Comparison of ENCODE assay signal across 15 cellular contexts in genomic region chr1:184532199-184532598, GRCh38.
DNase-seq lines count a peak whose midpoint lies in the region; ATAC-seq, FAIRE-seq and TF ChIP-seq lines count a peak whose summit lies in the region.
"Had no signal": no experiment of that assay in that cellular context is flagged by ENCODE, and none has a peak within 500 bp of the region (broad histone marks: within the 10 kb centered on the region; RNA-seq: fewer than 3 reads in every experiment).

No MANE protein-coding gene starts in this region.

- no peak for TF ChIP-seq POLR2A in GM12878 (IDR thresholded peaks at IDR 0.05; ENCODE audit: low read depth, low read length)
- TF ChIP-seq POLR2A in vagina (IDR thresholded peaks at IDR 0.05), result no peak

- RAD21 ChIA-PET in GM12878 (lab: Charles Lee; ENCODE audit: unreplicated experiment), result no interaction called here

- no peak overlapping the region for H3K4me3 ChIP-seq in heart right ventricle
- no peak overlapping the region for H3K4me3 ChIP-seq in right cardiac atrium (ENCODE audit: low read length)
- no peak overlapping the region for H3K4me3 ChIP-seq in GM12878
- no peak overlapping the region for H3K4me3 ChIP-seq in vagina
- H3K4me3 ChIP-seq in left lung, result no peak overlapping the region
- H3K4me3 ChIP-seq: K562 had no signal

- H3K36me3 ChIP-seq in heart right ventricle, result no peaks in the 10 kb centered on the region
- H3K36me3 ChIP-seq in GM12878 (ENCODE audit: control insufficient read depth in 2 of 2, insufficient read depth in 2 of 2, low read length in 1 of 2), result no peaks in the 10 kb centered on the region
- no peaks in the 10 kb centered on the region for H3K36me3 ChIP-seq in vagina
- H3K36me3 ChIP-seq in left lung, result no peaks in the 10 kb centered on the region

- H3K36me3 Mint-ChIP-seq in natural killer cell, result no peaks in the 10 kb centered on the region

- no peaks in the 10 kb centered on the region for H3K79me2 ChIP-seq in GM12878 (ENCODE audit: control insufficient read depth, insufficient read depth, low read length)

- intact Hi-C loops in heart right ventricle (cut with DNase I), result no loop called here
- intact Hi-C loops in right cardiac atrium (cut with DNase I), result no loop called here
- intact Hi-C loops in GM12878 (cut with micrococcal nuclease; ENCODE audit: unreplicated experiment), result no loop called here
- intact Hi-C loops in natural killer cell (cut with micrococcal nuclease), result no loop called here
- intact Hi-C loops in vagina (cut with DNase I), result no loop called here
- intact Hi-C loops in left lung (cut with DNase I), result no loop called here

- peak in 2 of 8 donors; percentile 53 to 54 for ATAC-seq in heart right ventricle
- ATAC-seq in right cardiac atrium, result no peak
- peak; percentile 41 for ATAC-seq in GM12878
- ATAC-seq in natural killer cell, result no peak
- no peak for ATAC-seq in left lung
- ATAC-seq: K562 had no signal

- H3K4me1 ChIP-seq in heart right ventricle (peaks cover 0 to 67% (median 48%) of the 10 kb centered on the region in 9 donors), right cardiac atrium (ENCODE audit: control insufficient read depth, insufficient read depth, low read length) (peaks cover 13% of the 10 kb centered on the region), GM12878 (ENCODE audit: control insufficient read depth, insufficient read depth, low read length) (no peaks in the 10 kb centered on the region), vagina (peaks cover 64% of the 10 kb centered on the region), left lung (peaks cover 0 to 4% of the 10 kb centered on the region in 2 donors)

- SMC1A ChIA-PET in GM12878 (lab: Charles Lee; ENCODE audit: uncharacterized antibody, unreplicated experiment), result interaction anchor here (0.6 to 1.0 kb wide), 2 partner anchors 9 to 55 kb away, joined by 3 read pairs; no protein-coding TSS in a partner anchor

- no peak for TF ChIP-seq EP300 in GM12878 (IDR thresholded peaks at IDR 0.05; ENCODE audit: borderline replicate concordance in 1 of 2, control insufficient read depth in 1 of 2, low read depth in 2 of 2, low read length in 2 of 2)

- H3K4me2 ChIP-seq in GM12878 (ENCODE audit: control insufficient read depth, insufficient read depth), result no peak overlapping the region

- no peaks in the 10 kb centered on the region for H3K9me3 Mint-ChIP-seq in natural killer cell

- no peak overlapping the region for H2AFZ ChIP-seq in GM12878 (ENCODE audit: control insufficient read depth, low read depth, low read length)

- peak overlapping the region in 9 of 10 donors; percentile 5 to 80 (median 40) for H3K27ac ChIP-seq in heart right ventricle
- H3K27ac ChIP-seq in right cardiac atrium (ENCODE audit: low read length), result no peak overlapping the region
- no peak overlapping the region for H3K27ac ChIP-seq in GM12878 (ENCODE audit: control insufficient read depth, insufficient read depth)
- peak overlapping the region; percentile 87 for H3K27ac ChIP-seq in vagina
- H3K27ac ChIP-seq in left lung, result no peak overlapping the region

- peaks cover 61 to 64% of the 10 kb centered on the region in 2 donors for H3K4me1 Mint-ChIP-seq in natural killer cell

- no peak for FAIRE-seq in GM12878 (lab: Jason Lieb, UNC)
- FAIRE-seq: GM12892, K562 had no signal

- no peaks in the 10 kb centered on the region for H3K27me3 Mint-ChIP-seq in natural killer cell (ENCODE audit: low read depth in 2 of 2)

- CTCF ChIA-PET in GM12878 (lab: Yijun Ruan, JAX), result no interaction called here

- in situ Hi-C loops in GM12878 (cut with MboI), result no loop called here

- peak overlapping the region; percentile 44 to 58 for H3K27ac Mint-ChIP-seq in natural killer cell

- POLR2A ChIA-PET in GM12878 (lab: Charles Lee), result no interaction called here

- BruUV-seq in GM12878 (replicated peaks; lab: Mats Ljungman, UMichigan), result no TSS peak

- no peak overlapping the region for H3K9ac ChIP-seq in GM12878 (ENCODE audit: control insufficient read depth, insufficient read depth, low read length)

- no peaks in the 10 kb centered on the region for H4K20me1 ChIP-seq in GM12878 (ENCODE audit: control insufficient read depth, insufficient read depth)

- TF ChIP-seq CTCF in heart right ventricle (IDR thresholded peaks at IDR 0.05) (no peak), GM12878 (IDR thresholded peaks at IDR 0.05 in 2 of 3, conservative IDR thresholded peaks at IDR 0.05 in 1 of 3; ENCODE audit: control insufficient read depth in 2 of 3, extremely low read depth in 1 of 3, insufficient read depth in 1 of 3, low read depth in 3 of 3, low read length in 3 of 3) (no peak), natural killer cell (IDR thresholded peaks at IDR 0.05) (no peak), vagina (IDR thresholded peaks at IDR 0.05) (no peak), left lung (IDR thresholded peaks at IDR 0.05) (no peak)

- TF ChIP-seq RAD21 in GM12878 (IDR thresholded peaks at IDR 0.05; ENCODE audit: insufficient read depth, low read depth, low read length), result no peak

- H3K4me3 Mint-ChIP-seq in natural killer cell, result no peak overlapping the region

- DNase-seq in heart right ventricle (no peak), right cardiac atrium (no peak), GM12878 (ENCODE audit: low read depth, low spot score) (peak; percentile 8), natural killer cell (no peak), vagina (ENCODE audit: extremely low spot score in 2 of 2) (no peak), SW 1271 (lab: John Stamatoyannopoulos, UW) (no peak), left lung (no peak)
- DNase-seq in activated effector memory CD4-positive, alpha-beta T cell treated with Interleukin-2 at 50 U/mL for 16 hours, result no peak
- DNase-seq: DMS53, GOT3, NCI-H1105, NCI-H187 treated with DMSO at 0.1 percent for 48 hours, NCI-H2171 had no signal

- H3K27me3 ChIP-seq in heart right ventricle (no peaks in the 10 kb centered on the region), right cardiac atrium (ENCODE audit: control insufficient read depth, insufficient read depth) (no peaks in the 10 kb centered on the region), GM12878 (replicated peaks in 1 of 2; ENCODE audit: control insufficient read depth in 2 of 2, insufficient read depth in 2 of 2, low read length in 1 of 2) (peaks cover 0 to 2% of the 10 kb centered on the region in 2 experiments; a peak in 1 of 4 replicates), vagina (no peaks in the 10 kb centered on the region), left lung (no peaks in the 10 kb centered on the region)

- H3K9me3 ChIP-seq in heart right ventricle (peaks cover 0 to 13% (median 0%) of the 10 kb centered on the region in 11 donors), right cardiac atrium (ENCODE audit: control insufficient read depth, low read length) (no peaks in the 10 kb centered on the region), GM12878 (replicated peaks; ENCODE audit: control insufficient read depth, insufficient read depth, low read length) (no peaks in the 10 kb centered on the region; the same call in 2 of the 3 replicates), vagina (no peaks in the 10 kb centered on the region), left lung (peaks cover 0 to 4% of the 10 kb centered on the region in 2 donors)

- 62 to 73% methylated on average over 2 of the region's 2 CpGs for WGBS in heart right ventricle, 2 donors
- WGBS in right cardiac atrium, result 71% methylated on average over 2 of the region's 2 CpGs
- 11% methylated on average over 2 of the region's 2 CpGs for WGBS in GM12878 (ENCODE audit: insufficient coverage, insufficient replicate concordance, low lambda C conversion rate, missing lambda C conversion rate)

TF ChIP-seq in GM12878, 131 proteins besides CTCF, POLR2A, EP300 and RAD21:
- TF ChIP-seq MEF2A (IDR thresholded peaks at IDR 0.05; ENCODE audit: insufficient read depth, low read depth, low read length), result 0 out of 2 replicates have a peak, but pooled peaks have one; percentile 36
- no peak for TF ChIP-seq EED (IDR thresholded peaks at IDR 0.05; ENCODE audit: low read depth)
- no peak for TF ChIP-seq MXI1 (IDR thresholded peaks at IDR 0.05; ENCODE audit: low read depth, low read length)

Comparison
In these comparisons a context has a peak if more than half of its experiments do, and no peak if none do; other contexts are left out.
1. H3K27ac ChIP-seq: peak in heart right ventricle (9 of 10) and vagina (single experiment); none in right cardiac atrium (single experiment), GM12878 (single experiment) and left lung (0 of 2).